In the genomic region with DNA sequence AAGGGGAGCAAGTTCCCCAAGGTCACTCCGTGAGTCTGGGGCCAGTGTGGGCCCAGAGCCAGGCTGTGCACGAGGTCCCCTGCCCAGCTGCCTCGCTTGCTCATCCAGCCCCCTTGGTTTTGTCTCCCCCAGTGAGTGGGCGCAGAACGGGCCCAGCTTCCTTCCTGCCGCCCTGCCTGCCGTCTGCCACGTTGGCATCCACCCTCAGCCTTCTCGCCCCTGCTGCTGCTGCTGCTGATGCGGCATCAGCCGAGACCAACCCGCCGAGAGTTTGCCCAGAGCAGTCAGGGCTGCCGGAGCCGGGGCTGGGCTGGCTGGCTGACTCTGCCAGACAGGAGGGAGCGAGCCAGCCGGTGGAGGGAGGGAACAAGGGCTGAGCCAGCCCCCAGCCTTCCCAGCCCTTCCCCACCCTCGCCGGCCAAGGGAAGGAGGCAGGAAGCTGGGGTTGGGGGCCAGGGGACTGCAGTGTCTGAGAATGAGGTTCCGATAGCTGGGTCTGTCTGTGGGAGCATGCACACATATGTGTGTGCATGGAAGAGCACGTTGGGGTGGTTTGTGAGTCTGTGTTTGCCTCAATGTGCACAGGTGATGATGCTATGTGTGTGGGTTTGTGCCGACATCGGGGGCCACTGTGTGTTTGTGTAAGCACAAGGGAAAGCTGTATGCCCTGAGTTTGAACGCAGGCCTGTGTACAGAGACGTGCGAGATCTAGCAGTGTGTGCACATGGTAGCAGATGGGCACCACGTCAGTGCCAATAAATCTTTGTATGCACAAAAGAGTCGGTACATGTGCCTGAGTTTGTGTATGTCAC, we compare ENCODE assay signal across 8 cellular contexts. TPM values are rescaled to one million over a fixed set of nuclear protein-coding genes. Genes with fewer than 3 reads are reported as not detected.
DNase-seq lines count a peak whose midpoint lies in the region; ATAC-seq, FAIRE-seq and TF ChIP-seq lines count a peak whose summit lies in the region.

No MANE protein-coding gene starts in this region.

- H3K36me3 Mint-ChIP-seq in naive B cell, result no peaks in the 10 kb centered on the region
- no peaks in the 10 kb centered on the region; a peak in 1 of 7 replicates for H3K36me3 Mint-ChIP-seq in H9 (ENCODE audit: insufficient read depth in 1 of 3, low read depth in 3 of 3)

- BruUV-seq in GM12878 (replicated peaks; lab: Mats Ljungman, UMichigan), result no TSS peak

- POLR2A ChIA-PET in GM12878 (lab: Charles Lee), result interaction anchor here (1.7 kb wide), 1 partner anchor 31 kb away, joined by 5 read pairs; a partner anchor contains a TSS

- 46% methylated on average over 28 of the region's 28 CpGs for whole genome bisulfite sequencing in GM12878 (ENCODE audit: insufficient coverage, insufficient replicate concordance, low lambda C conversion rate, missing lambda C conversion rate)
- no CpG with 5 or more reads among the region's 28 CpGs for WGBS in mesendoderm (ENCODE audit: extremely low coverage, insufficient coverage, low lambda C conversion rate)
- no CpG with 5 or more reads among the region's 28 CpGs for WGBS in H9 (ENCODE audit: extremely low coverage, insufficient read length, low lambda C conversion rate)

- H3K4me1 Mint-ChIP-seq in naive B cell, result peaks cover 51 to 62% (median 59%) of the 10 kb centered on the region in 3 donors
- peaks cover 55 to 66% of the 10 kb centered on the region in 2 experiments for H3K4me1 Mint-ChIP-seq in H9

- H4K8ac ChIP-seq in mesendoderm (ENCODE audit: low read depth, low read length) (no peak overlapping the region), H9 (replicated peaks; ENCODE audit: insufficient read length, low read depth, low read length) (no peak overlapping the region)

- no peak overlapping the region for H4K5ac ChIP-seq in mesendoderm (ENCODE audit: low read length)
- H4K5ac ChIP-seq in H9 (ENCODE audit: insufficient read length, low read depth, low read length), result no peak overlapping the region

- H2BK120ac ChIP-seq in mesendoderm (ENCODE audit: low read depth, low read length), result no peak overlapping the region
- no peak overlapping the region for H2BK120ac ChIP-seq in H9 (ENCODE audit: low read depth, low read length, poor library complexity, severe bottlenecking)

- TF ChIP-seq CTCF in GM12878 (IDR thresholded peaks at IDR 0.05 in 2 of 3, conservative IDR thresholded peaks at IDR 0.05 in 1 of 3; ENCODE audit: control insufficient read depth in 2 of 3, extremely low read depth in 1 of 3, insufficient read depth in 1 of 3, low read depth in 3 of 3, low read length in 3 of 3), result no peak
- no peak for TF ChIP-seq CTCF in thoracic aorta (IDR thresholded peaks at IDR 0.05)
- no peak for TF ChIP-seq CTCF in H9 (conservative IDR thresholded peaks at IDR 0.05)

- H3K36me3 ChIP-seq in GM12878 (ENCODE audit: control insufficient read depth in 2 of 2, insufficient read depth in 2 of 2, low read length in 1 of 2) (no peaks in the 10 kb centered on the region), thoracic aorta (no peaks in the 10 kb centered on the region), mesendoderm (ENCODE audit: control insufficient read depth, insufficient read depth, low read length) (no peaks in the 10 kb centered on the region)

- H2AK5ac ChIP-seq in mesendoderm (ENCODE audit: low read length) (no peak overlapping the region), H9 (ENCODE audit: insufficient read length, low read length) (no peak overlapping the region)

- no peak overlapping the region for H4K91ac ChIP-seq in H9 (ENCODE audit: insufficient read length, low read depth, low read length)

- H3K4me3 Mint-ChIP-seq in naive B cell (peak overlapping the region in 7 of 8 donors; percentile 35 to 80 (median 60)), H9 (no peak overlapping the region; a peak in 2 of 5 replicates)

- no peak overlapping the region for H2BK20ac ChIP-seq in H9 (ENCODE audit: low read depth, low read length, poor library complexity, severe bottlenecking)

- H3K56ac ChIP-seq in mesendoderm (ENCODE audit: low read length) (no peak overlapping the region), H9 (ENCODE audit: insufficient read length, low read depth, low read length) (no peak overlapping the region)

- H2BK15ac ChIP-seq in mesendoderm (replicated peaks; ENCODE audit: low read depth) (no peak overlapping the region), H9 (ENCODE audit: low read depth, low read length) (no peak overlapping the region)

- TF ChIP-seq RAD21 in GM12878 (IDR thresholded peaks at IDR 0.05; ENCODE audit: insufficient read depth, low read depth, low read length), result no peak

- CTCF ChIA-PET in GM12878 (lab: Yijun Ruan, JAX), result no interaction called here

- peaks cover 4% of the 10 kb centered on the region; the same call in 1 of the 2 replicates for H3K79me2 ChIP-seq in GM12878 (ENCODE audit: control insufficient read depth, insufficient read depth, low read length)
- no peaks in the 10 kb centered on the region for H3K79me2 ChIP-seq in mesendoderm (ENCODE audit: control insufficient read depth, insufficient read depth, low read length)
- no peaks in the 10 kb centered on the region for H3K79me2 ChIP-seq in H9 (ENCODE audit: insufficient read depth, low read length)

- H3K4me2 ChIP-seq in GM12878 (ENCODE audit: control insufficient read depth, insufficient read depth), result no peak overlapping the region
- no peak overlapping the region for H3K4me2 ChIP-seq in mesendoderm (ENCODE audit: low read length)
- H3K4me2 ChIP-seq in H9 (ENCODE audit: insufficient read depth, insufficient read length, low read length), result no peak overlapping the region

- no peak overlapping the region for H3T11ph ChIP-seq in H9 (ENCODE audit: low read length)

- no peaks in the 10 kb centered on the region for H3K9me3 ChIP-seq in GM12878 (replicated peaks; ENCODE audit: control insufficient read depth, insufficient read depth, low read length)
- no peaks in the 10 kb centered on the region for H3K9me3 ChIP-seq in thoracic aorta
- H3K9me3 ChIP-seq in H9 (ENCODE audit: control insufficient read depth, low read depth, low read length), result no peaks in the 10 kb centered on the region

- H2AFZ ChIP-seq in GM12878 (ENCODE audit: control insufficient read depth, low read depth, low read length) (peak overlapping the region; percentile 11), H9 (ENCODE audit: low read length) (no peak overlapping the region)

- intact Hi-C loops in GM12878 (cut with micrococcal nuclease; ENCODE audit: unreplicated experiment), result no loop called here

- no peak for FAIRE-seq in GM12878 (lab: Jason Lieb, UNC)

- H3K4me1 ChIP-seq in GM12878 (ENCODE audit: control insufficient read depth, insufficient read depth, low read length) (peaks cover 18% of the 10 kb centered on the region), thoracic aorta (ENCODE audit: control insufficient read depth in 1 of 2, low read depth in 2 of 2) (peaks cover 41 to 72% of the 10 kb centered on the region in 2 donors), mesendoderm (ENCODE audit: control insufficient read depth, low read depth, low read length) (peaks cover 17% of the 10 kb centered on the region), H9 (ENCODE audit: insufficient read depth, low read length) (peaks cover 9% of the 10 kb centered on the region)

- H3K4me3 ChIP-seq in GM12878 (no peak overlapping the region), thoracic aorta (peak overlapping the region; percentile 59), mesendoderm (ENCODE audit: low read length) (no peak overlapping the region)

- TF ChIP-seq EP300 in GM12878 (IDR thresholded peaks at IDR 0.05; ENCODE audit: borderline replicate concordance in 1 of 2, control insufficient read depth in 1 of 2, low read depth in 2 of 2, low read length in 2 of 2), result no peak

- H2BK5ac ChIP-seq in mesendoderm (ENCODE audit: low read length) (no peak overlapping the region), H9 (ENCODE audit: insufficient read length, low read length) (no peak overlapping the region)

- no peaks in the 10 kb centered on the region for H3K9me3 Mint-ChIP-seq in naive B cell
- H3K9me3 Mint-ChIP-seq in H9, result no peaks in the 10 kb centered on the region; a peak in 2 of 5 replicates

- H3K23ac ChIP-seq in mesendoderm (ENCODE audit: low read length), result no peak overlapping the region
- H3K23ac ChIP-seq in H9 (ENCODE audit: insufficient read length, low read depth, low read length), result no peak overlapping the region

- no peaks in the 10 kb centered on the region for H4K20me1 ChIP-seq in GM12878 (ENCODE audit: control insufficient read depth, insufficient read depth)
- H4K20me1 ChIP-seq in H9 (ENCODE audit: control insufficient read depth, insufficient read depth, insufficient read length), result no peaks in the 10 kb centered on the region

- no peaks in the 10 kb centered on the region for H3K79me1 ChIP-seq in mesendoderm (ENCODE audit: low read length)
- H3K79me1 ChIP-seq in H9 (ENCODE audit: insufficient read depth, low read depth, low read length, poor library complexity, severe bottlenecking), result no peaks in the 10 kb centered on the region

- no peak overlapping the region for H3K14ac ChIP-seq in H9 (ENCODE audit: insufficient read depth, low read length)

- in situ Hi-C loops in GM12878 (cut with MboI), result no loop called here

- H3K27ac Mint-ChIP-seq in naive B cell (peak overlapping the region in 3 of 6 donors; percentile 85 to 97 (median 86)), H9 (peak overlapping the region in 1 of 3 experiments; percentile 57; a peak in 1 of 7 replicates)

- H2BK12ac ChIP-seq in H9 (ENCODE audit: insufficient read length, low read depth, low read length), result no peak overlapping the region

- ATAC-seq in GM12878 (no peak), naive B cell (ENCODE audit: low read depth in 2 of 2) (peak in 1 of 2 donors; percentile 14), thoracic aorta (ENCODE audit: insufficient number of reproducible peaks, low FRiP score, low read depth) (no peak), HG03439 (IDR thresholded peaks at IDR 0.05; ENCODE audit: unreplicated experiment) (no peak)

- no peak overlapping the region for H3K4ac ChIP-seq in mesendoderm (ENCODE audit: low read depth, low read length)
- H3K4ac ChIP-seq in H9 (ENCODE audit: low read depth, low read length), result no peak overlapping the region

- DNase-seq in UCSD-AML1 (lab: John Stamatoyannopoulos, UW; ENCODE audit: unreplicated experiment) (peak; percentile 47), GM12878 (ENCODE audit: low read depth, low spot score) (no peak), naive B cell (peak; percentile 29), thoracic aorta (ENCODE audit: low spot score) (no peak), mesendoderm (no peak), H9 (no peak), NCI-H187 treated with DMSO at 0.1 percent for 48 hours (lab: John Stamatoyannopoulos, UW) (no peak)

- peaks cover 0 to 5% (median 0%) of the 10 kb centered on the region in 3 donors for H3K27me3 Mint-ChIP-seq in naive B cell
- peaks cover 1% of the 10 kb centered on the region; the same call in 1 of the 2 replicates for H3K27me3 Mint-ChIP-seq in H9 (ENCODE audit: low read depth)

- SMC1A ChIA-PET in GM12878 (lab: Charles Lee; ENCODE audit: uncharacterized antibody, unreplicated experiment), result interaction anchor here (1.0 kb wide), 1 partner anchor 14 kb away, joined by 3 read pairs; no protein-coding TSS in a partner anchor

- H3K27ac ChIP-seq in GM12878 (ENCODE audit: control insufficient read depth, insufficient read depth), result no peak overlapping the region
- peak overlapping the region; percentile 6 to 62 for H3K27ac ChIP-seq in thoracic aorta
- H3K27ac ChIP-seq in mesendoderm (ENCODE audit: low read depth, low read length), result no peak overlapping the region
- no peak overlapping the region for H3K27ac ChIP-seq in H9 (ENCODE audit: insufficient read length, low read depth, low read length)

- TF ChIP-seq POLR2A in GM12878 (IDR thresholded peaks at IDR 0.05; ENCODE audit: low read depth, low read length), result no peak

- RAD21 ChIA-PET in GM12878 (lab: Charles Lee; ENCODE audit: unreplicated experiment), result no interaction called here

- H3K18ac ChIP-seq in mesendoderm (ENCODE audit: low read length), result no peak overlapping the region
- H3K18ac ChIP-seq in H9 (ENCODE audit: insufficient read length, low read depth, low read length), result no peak overlapping the region

- H3K9ac ChIP-seq in GM12878 (ENCODE audit: control insufficient read depth, insufficient read depth, low read length) (no peak overlapping the region), mesendoderm (ENCODE audit: low read length) (no peak overlapping the region), H9 (ENCODE audit: extremely low read depth, insufficient read length, low read length) (no peak overlapping the region)

- no peaks in the 10 kb centered on the region for H3K27me3 ChIP-seq in GM12878 (replicated peaks in 1 of 2; ENCODE audit: control insufficient read depth in 2 of 2, insufficient read depth in 2 of 2, low read length in 1 of 2)
- no peaks in the 10 kb centered on the region for H3K27me3 ChIP-seq in thoracic aorta (replicated peaks; ENCODE audit: insufficient read depth)
- no peaks in the 10 kb centered on the region for H3K27me3 ChIP-seq in mesendoderm (ENCODE audit: insufficient read depth, low read length, poor library complexity)
- no peaks in the 10 kb centered on the region for H3K27me3 ChIP-seq in H9 (ENCODE audit: insufficient read depth, low read length)

- H3K23me2 ChIP-seq in H9 (ENCODE audit: insufficient read length, low read depth, low read length, poor library complexity, severe bottlenecking), result no peaks in the 10 kb centered on the region

RNA-seq across cellular contexts. Expression of a gene that starts 31.6 kb away (rescaled TPM):
- 39.0 and 40.1 TPM in 2 replicates for total RNA-seq in GM12878 (2013; cell fraction: nucleolus; rRNA removed)
- total RNA-seq in GM12878 (2014; rRNA removed) (13.5 and 15.6 TPM in 2 replicates), GM12878 (2014; rRNA removed; fragmentation: Illumina TruSeq; extraction: Trizol) (18.4 TPM in 2 replicates), GM12878 (2021) (111 and 112 TPM in 2 replicates), thoracic aorta (10 to 100 TPM; 60.1 to 83.7 TPM), H9 (2021) (65.9 and 69.2 TPM in 2 replicates)
- polyA plus RNA-seq in GM12878 (2011; ENCODE audit: low read depth), result 40.7 TPM
- polyA plus RNA-seq in GM12878 (2011; rRNA removed) (20.9 and 40.8 TPM in 2 replicates), GM12878 (2014; fragmentation: Illumina TruSeq; extraction: Trizol) (67.6 and 74.8 TPM in 2 replicates), GM12878 (2014; fragmentation: Nextera tagmentation; extraction: Ambion mirVana) (1 to 10 TPM; 7.0 to 9.3 TPM), GM12878 (2014; rRNA removed) (33.4 and 43.0 TPM in 2 replicates), GM12878 (2016; fragmentation: Nextera tagmentation; extraction: Ambion mirVana) (100 to 1,000 TPM in 1 of 2 experiments, 10 to 100 TPM in 1; 98.6 to 103 TPM), naive B cell (ENCODE audit: low read depth in 6 of 6) (100 to 1,000 TPM in 2 of 6 donors, 10 to 100 TPM in 4; 33.1 to 121 (median 83.3) TPM)
- polyA plus RNA-seq in GM12878 (2011; cell fraction: cytosol; rRNA removed), result 28.5 and 41.3 TPM in 2 replicates
- 41.7 and 42.5 TPM in 2 replicates for polyA plus RNA-seq in GM12878 (2011; cell fraction: nucleus; rRNA removed)
- 65.1 and 69.9 TPM in 2 replicates for polyA plus RNA-seq in GM12878 (2012)
- 39.4 and 44.4 TPM in 2 replicates for polyA minus RNA-seq in GM12878 (2011; rRNA and poly(A)+ RNA removed)
- 24.8 and 27.0 TPM in 2 replicates for polyA minus RNA-seq in GM12878 (2011; cell fraction: cytosol; rRNA and poly(A)+ RNA removed)
- polyA minus RNA-seq in GM12878 (2011; cell fraction: nucleus; rRNA and poly(A)+ RNA removed), result 14.0 and 24.9 TPM in 2 replicates
- polyA plus RNA-seq in mesendoderm (2013, experiment 1 of 2), result 45.4 TPM
- polyA plus RNA-seq in mesendoderm (2013, experiment 2 of 2), result 46.2 TPM

Comparison
In these comparisons a context has a peak if more than half of its experiments do, and no peak if none do; other contexts are left out.
1. DNase-seq: peak in UCSD-AML1 (single experiment) and naive B cell (single experiment); none in GM12878 (single experiment), thoracic aorta (single experiment), mesendoderm (single experiment), H9 (single experiment) and NCI-H187 treated with DMSO at 0.1 percent for 48 hours (single experiment).
2. H3K27ac ChIP-seq: peak in thoracic aorta (2 of 2); none in GM12878 (single experiment), mesendoderm (single experiment) and H9 (single experiment).
3. H3K4me3 Mint-ChIP-seq: peak in naive B cell (7 of 8); none in H9 (0 of 2).